Comparison of ENCODE assay signal across 23 cellular contexts in the genomic region with DNA sequence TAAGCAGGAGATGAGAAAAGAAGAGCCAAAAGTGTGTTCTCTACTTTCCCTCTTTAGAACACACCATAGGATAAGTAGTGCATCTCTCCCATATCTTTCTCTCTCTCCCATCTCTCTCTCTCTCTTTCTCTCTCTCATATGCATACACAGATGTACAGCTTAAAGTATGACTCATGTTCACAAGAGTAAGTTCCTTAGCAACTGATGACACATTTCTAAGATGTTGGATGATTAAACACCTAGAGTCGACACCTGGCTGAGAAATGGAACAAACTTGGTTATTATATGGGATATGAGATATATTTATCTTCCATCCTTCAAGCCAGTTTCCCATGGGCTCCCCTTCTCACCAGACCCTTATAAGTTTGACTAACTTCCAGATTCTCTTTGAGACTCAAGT.
A peak's percentile ranks its signal among the peaks of the same experiment; 100 is the strongest.
DNase-seq lines count a peak whose midpoint lies in the region; ATAC-seq, FAIRE-seq and TF ChIP-seq lines count a peak whose summit lies in the region.
"Had no signal": no experiment of that assay in that cellular context is flagged by ENCODE, and none has a peak within 500 bp of the region (broad histone marks: within the 10 kb centered on the region; RNA-seq: fewer than 3 reads in every experiment).

No MANE protein-coding gene starts in this region.

- H4K20me1 ChIP-seq in endothelial cell of umbilical vein (replicated peaks; ENCODE audit: control insufficient read depth, extremely low read depth, insufficient read depth, low read length) = no peaks in the 10 kb centered on the region

- H3K27ac ChIP-seq in endothelial cell of umbilical vein (ENCODE audit: insufficient read depth, low read depth, low read length) (no peak overlapping the region), tibial artery (no peak overlapping the region)
- H3K27ac ChIP-seq: Peyer's patch had no signal

- H3K4me1 Mint-ChIP-seq in activated CD4-positive, alpha-beta T cell treated with anti-CD3 and anti-CD28 coated beads for 36 hours = no peaks in the 10 kb centered on the region
- H3K4me1 Mint-ChIP-seq: CD4-positive, CD25-positive, alpha-beta regulatory T cell had no signal

- H3K27ac Mint-ChIP-seq in activated CD4-positive, alpha-beta T cell treated with anti-CD3 and anti-CD28 coated beads for 36 hours = no peak overlapping the region
- H3K27ac Mint-ChIP-seq: CD4-positive, CD25-positive, alpha-beta regulatory T cell had no signal

- TF ChIP-seq POLR2A in endothelial cell of umbilical vein (IDR thresholded peaks at IDR 0.05; ENCODE audit: low read depth, low read length) = no peak

- H3K36me3 ChIP-seq in endothelial cell of umbilical vein (ENCODE audit: control insufficient read depth in 2 of 2, extremely low read depth in 1 of 2, insufficient read depth in 2 of 2, low read length in 2 of 2) (no peaks in the 10 kb centered on the region), tibial artery (no peaks in the 10 kb centered on the region)
- H3K36me3 ChIP-seq: BE2C, Peyer's patch had no signal

- dilution Hi-C loops in endothelial cell of umbilical vein (cut with MboI; ENCODE audit: extremely low pct_ligation_motif_present, low sequenced_read_pairs) = no loop called here

- no peak overlapping the region for H3K4me2 ChIP-seq in endothelial cell of umbilical vein (ENCODE audit: insufficient read depth, low read length)

- H3K4me3 ChIP-seq in endothelial cell of umbilical vein (replicated peaks in 1 of 3; ENCODE audit: insufficient read depth in 1 of 3, low read depth in 1 of 3, low read length in 3 of 3) (no peak overlapping the region), tibial artery (no peak overlapping the region)
- H3K4me3 ChIP-seq: Peyer's patch had no signal

- DNase-seq in activated CD4-positive, alpha-beta T cell treated with anti-CD3 and anti-CD28 coated beads for 36 hours = no peak
- no peak for DNase-seq in activated CD4-positive, alpha-beta T cell treated with anti-CD3 and anti-CD28 coated beads, Interleukin-2, amount 50 U/mL, for 4 hours
- peak; percentile 28 for DNase-seq in RKO (ENCODE audit: low spot score)
- no peak for DNase-seq in endothelial cell of umbilical vein (ENCODE audit: low read depth, low spot score)
- peak; percentile 9 for DNase-seq in putamen (ENCODE audit: low spot score)
- no peak for DNase-seq in tibial artery
- DNase-seq in T1000 (lab: John Stamatoyannopoulos, UW) = no peak
- no peak for DNase-seq in midbrain (lab: John Stamatoyannopoulos, UW)
- DNase-seq: 8988T; BE2C; Caco-2; CD4-positive, CD25-positive, alpha-beta regulatory T cell; DMS53; Karpas-422; NCI-H1048; NCI-H1436; NCI-H2029 treated with DMSO at 0.1 percent for 48 hours; NCI-H2171 treated with DMSO at 0.1 percent for 48 hours; NCI-H446; NCI-H526 treated with DMSO at 0.1 percent for 48 hours; Peyer's patch; SHP77 had no signal

- TF ChIP-seq CTCF in endothelial cell of umbilical vein (IDR thresholded peaks at IDR 0.05; ENCODE audit: extremely low read depth in 1 of 2, insufficient read depth in 1 of 2, low read depth in 1 of 2, low read length in 2 of 2) (no peak), tibial artery (IDR thresholded peaks at IDR 0.05) (no peak)

- no peaks in the 10 kb centered on the region for H3K27me3 ChIP-seq in endothelial cell of umbilical vein (ENCODE audit: control insufficient read depth in 2 of 2, insufficient read depth in 2 of 2, low read length in 2 of 2)
- H3K27me3 ChIP-seq in tibial artery = no peaks in the 10 kb centered on the region
- H3K27me3 ChIP-seq: BE2C, Peyer's patch had no signal

- H3K9me3 Mint-ChIP-seq in activated CD4-positive, alpha-beta T cell treated with anti-CD3 and anti-CD28 coated beads for 36 hours (ENCODE audit: low read depth) = peaks cover 8% of the 10 kb centered on the region

- no TSS peak for BruUV-seq in endothelial cell of umbilical vein (replicated peaks; lab: Mats Ljungman, UMichigan)

- no peaks in the 10 kb centered on the region for H3K79me2 ChIP-seq in endothelial cell of umbilical vein (ENCODE audit: control insufficient read depth, insufficient read depth, low read length)

- H3K9me1 ChIP-seq in endothelial cell of umbilical vein (replicated peaks; ENCODE audit: control insufficient read depth, extremely low read depth, insufficient read depth, low read length) = no peaks in the 10 kb centered on the region

- intact Hi-C loops in activated CD4-positive, alpha-beta T cell treated with anti-CD3 and anti-CD28 coated beads for 36 hours (cut with DNase I, micrococcal nuclease) = no loop called here
- intact Hi-C loops in endothelial cell of umbilical vein (cut with micrococcal nuclease) (no loop called here), tibial artery (cut with DNase I; ENCODE audit: low total_unique reads) (no loop called here)

- H3K27me3 Mint-ChIP-seq in activated CD4-positive, alpha-beta T cell treated with anti-CD3 and anti-CD28 coated beads for 36 hours = peaks cover 18% of the 10 kb centered on the region

- no peak overlapping the region for H2AFZ ChIP-seq in endothelial cell of umbilical vein (ENCODE audit: low read depth, low read length)

- no peak overlapping the region for H3K9ac ChIP-seq in endothelial cell of umbilical vein (replicated peaks; ENCODE audit: extremely low read depth, insufficient read depth, low read length)

- CTCF ChIA-PET in activated CD4-positive, alpha-beta T cell treated with anti-CD3 and anti-CD28 coated beads for 36 hours (lab: Charles Lee) = no interaction called here
- CTCF ChIA-PET in endothelial cell of umbilical vein (lab: Charles Lee) = no interaction called here

- H3K36me3 Mint-ChIP-seq in activated CD4-positive, alpha-beta T cell treated with anti-CD3 and anti-CD28 coated beads for 36 hours (ENCODE audit: low read depth) = peaks cover 2% of the 10 kb centered on the region
- H3K36me3 Mint-ChIP-seq: CD4-positive, CD25-positive, alpha-beta regulatory T cell had no signal

- H3K4me1 ChIP-seq in endothelial cell of umbilical vein (ENCODE audit: control insufficient read depth, extremely low read depth, insufficient read depth, low read length) = no peaks in the 10 kb centered on the region
- no peaks in the 10 kb centered on the region for H3K4me1 ChIP-seq in tibial artery
- H3K4me1 ChIP-seq: BE2C, Caco-2, Peyer's patch had no signal

- no peak overlapping the region for H3K4me3 Mint-ChIP-seq in activated CD4-positive, alpha-beta T cell treated with anti-CD3 and anti-CD28 coated beads for 36 hours
- H3K4me3 Mint-ChIP-seq: CD4-positive, CD25-positive, alpha-beta regulatory T cell had no signal

- no peak for FAIRE-seq in endothelial cell of umbilical vein (lab: Jason Lieb, UNC)

- H3K9me3 ChIP-seq in endothelial cell of umbilical vein (replicated peaks; ENCODE audit: control insufficient read depth, insufficient read depth, low read length) (no peaks in the 10 kb centered on the region), tibial artery (no peaks in the 10 kb centered on the region)
- H3K9me3 ChIP-seq: BE2C, Peyer's patch had no signal

- POLR2A ChIA-PET in activated CD4-positive, alpha-beta T cell treated with anti-CD3 and anti-CD28 coated beads for 36 hours (lab: Charles Lee) = no interaction called here
- POLR2A ChIA-PET in endothelial cell of umbilical vein (lab: Charles Lee) = no interaction called here

- peak; percentile 49 for ATAC-seq in activated CD4-positive, alpha-beta T cell treated with anti-CD3 and anti-CD28 coated beads for 36 hours
- ATAC-seq: SK-N-SH treated with all-trans-retinoic acid at 6 μM for 48 hours had no signal

TF ChIP-seq in endothelial cell of umbilical vein, 7 proteins besides CTCF, POLR2A, EP300 and RAD21:
- TF ChIP-seq MYC (IDR thresholded peaks at IDR 0.05; ENCODE audit: low read depth, low read length) (no peak), FOS (IDR thresholded peaks at IDR 0.05; ENCODE audit: borderline replicate concordance, insufficient read depth, low read length) (no peak), MAX (IDR thresholded peaks at IDR 0.05; ENCODE audit: insufficient read depth, insufficient read length) (no peak), JUN (IDR thresholded peaks at IDR 0.05; ENCODE audit: borderline replicate concordance, insufficient read depth, insufficient read length, low read depth) (peak; percentile 19), POLR2AphosphoS5 (IDR thresholded peaks at IDR 0.05; ENCODE audit: insufficient read depth, low read depth, low read length) (no peak)

Comparison
In these comparisons a context has a peak if more than half of its experiments do, and no peak if none do; other contexts are left out.
1. DNase-seq: peak in RKO (single experiment) and putamen (single experiment); none in activated CD4-positive, alpha-beta T cell treated with anti-CD3 and anti-CD28 coated beads for 36 hours (single experiment), activated CD4-positive, alpha-beta T cell treated with anti-CD3 and anti-CD28 coated beads, Interleukin-2, amount 50 U/mL, for 4 hours (0 of 2), endothelial cell of umbilical vein (single experiment), tibial artery (0 of 2), T1000 (single experiment) and midbrain (single experiment).